ENCODE assay signal across 15 cellular contexts in genomic region chr1:99681583-99681982, GRCh38. TPM values are rescaled to one million over a fixed set of nuclear protein-coding genes. Genes with fewer than 3 reads are reported as not detected.
DNase-seq lines count a peak whose midpoint lies in the region; ATAC-seq and TF ChIP-seq lines count a peak whose summit lies in the region.
"Had no signal": no experiment of that assay in that cellular context is flagged by ENCODE, and none has a peak within 500 bp of the region (broad histone marks: within the 10 kb centered on the region; RNA-seq: fewer than 3 reads in every experiment).

No MANE protein-coding gene starts in this region.

- no peaks in the 10 kb centered on the region for H3K36me3 Mint-ChIP-seq in T-helper 2 cell treated with Interferon-gamma antibody and Interleukin-4, amounts not matched to agents 5 μg/mL and 100 μg/mL, for 36 hours (ENCODE audit: low read depth)
- no peaks in the 10 kb centered on the region for H3K36me3 Mint-ChIP-seq in activated CD8-positive, alpha-beta memory T cell treated with anti-CD3 and anti-CD28 coated beads, Interleukin-2, amount 10 ng/mL, durations not matched to agents 7 days and 5 days

- H3K27ac ChIP-seq in foreskin keratinocyte (no peak overlapping the region), subcutaneous abdominal adipose tissue (ENCODE audit: low read depth, low read length) (peak overlapping the region; percentile 93)
- H3K27ac ChIP-seq: adrenal gland had no signal

- H3K4me3 ChIP-seq in subcutaneous abdominal adipose tissue (ENCODE audit: low read depth in 1 of 5, low read length in 5 of 5): no peak overlapping the region
- H3K4me3 ChIP-seq: adrenal gland had no signal

- CTCF ChIA-PET in activated CD8-positive, alpha-beta memory T cell treated with anti-CD3 and anti-CD28 coated beads, Interleukin-2, amount 10 ng/mL, durations not matched to agents 7 days and 5 days (lab: Charles Lee): no interaction called here

- peak; percentile 5 for TF ChIP-seq CTCF in foreskin keratinocyte (conservative IDR thresholded peaks at IDR 0.05)

- peaks cover 3% of the 10 kb centered on the region for H3K27me3 Mint-ChIP-seq in T-helper 2 cell treated with Interferon-gamma antibody and Interleukin-4, amounts not matched to agents 5 μg/mL and 100 μg/mL, for 36 hours (ENCODE audit: low read depth)
- no peaks in the 10 kb centered on the region for H3K27me3 Mint-ChIP-seq in activated CD8-positive, alpha-beta memory T cell treated with anti-CD3 and anti-CD28 coated beads, Interleukin-2, amount 10 ng/mL, durations not matched to agents 7 days and 5 days

- no peak overlapping the region for H3K4me3 Mint-ChIP-seq in T-helper 2 cell treated with Interferon-gamma antibody and Interleukin-4, amounts not matched to agents 5 μg/mL and 100 μg/mL, for 36 hours
- no peak overlapping the region for H3K4me3 Mint-ChIP-seq in activated CD8-positive, alpha-beta memory T cell treated with anti-CD3 and anti-CD28 coated beads, Interleukin-2, amount 10 ng/mL, durations not matched to agents 7 days and 5 days
- H3K4me3 Mint-ChIP-seq: activated CD4-positive, alpha-beta T cell treated with anti-CD3 and anti-CD28 coated beads for 36 hours had no signal

- H3K4me1 ChIP-seq in foreskin keratinocyte (no peaks in the 10 kb centered on the region), subcutaneous abdominal adipose tissue (ENCODE audit: control insufficient read depth in 5 of 5, insufficient read depth in 5 of 5, low read length in 5 of 5) (peaks cover 4 to 72% (median 61%) of the 10 kb centered on the region in 5 donors)

- H3K27me3 ChIP-seq in foreskin keratinocyte (no peaks in the 10 kb centered on the region), subcutaneous abdominal adipose tissue (ENCODE audit: control insufficient read depth in 5 of 5, insufficient read depth in 4 of 5, low read length in 5 of 5) (no peaks in the 10 kb centered on the region)
- H3K27me3 ChIP-seq: adrenal gland had no signal

- H3K36me3 ChIP-seq in subcutaneous abdominal adipose tissue (ENCODE audit: control insufficient read depth in 5 of 5, insufficient read depth in 5 of 5, low read length in 5 of 5): peaks cover 30 to 59% (median 39%) of the 10 kb centered on the region in 5 donors

- no peaks in the 10 kb centered on the region for H3K9me3 Mint-ChIP-seq in T-helper 2 cell treated with Interferon-gamma antibody and Interleukin-4, amounts not matched to agents 5 μg/mL and 100 μg/mL, for 36 hours
- H3K9me3 Mint-ChIP-seq in activated CD8-positive, alpha-beta memory T cell treated with anti-CD3 and anti-CD28 coated beads, Interleukin-2, amount 10 ng/mL, durations not matched to agents 7 days and 5 days (ENCODE audit: low read depth): no peaks in the 10 kb centered on the region

- no peak overlapping the region for H3K9ac ChIP-seq in subcutaneous abdominal adipose tissue (ENCODE audit: low read length in 5 of 5)

- no peaks in the 10 kb centered on the region for H3K4me1 Mint-ChIP-seq in T-helper 2 cell treated with Interferon-gamma antibody and Interleukin-4, amounts not matched to agents 5 μg/mL and 100 μg/mL, for 36 hours (ENCODE audit: low read depth)
- H3K4me1 Mint-ChIP-seq in activated CD8-positive, alpha-beta memory T cell treated with anti-CD3 and anti-CD28 coated beads, Interleukin-2, amount 10 ng/mL, durations not matched to agents 7 days and 5 days: no peaks in the 10 kb centered on the region
- H3K4me1 Mint-ChIP-seq: activated CD4-positive, alpha-beta T cell treated with anti-CD3 and anti-CD28 coated beads for 36 hours had no signal

- intact Hi-C loops in Right ventricle myocardium inferior (cut with DNase I): no loop called here
- intact Hi-C loops in cardiac septum (cut with DNase I): loop anchor here (10.0 kb wide), 1 partner anchor 147 kb away; no protein-coding TSS in a partner anchor

- no peak for ATAC-seq in Right ventricle myocardium inferior
- ATAC-seq in foreskin keratinocyte: no peak
- ATAC-seq in activated CD8-positive, alpha-beta memory T cell treated with anti-CD3 and anti-CD28 coated beads, Interleukin-2, amount 10 ng/mL, durations not matched to agents 7 days and 5 days: no peak
- ATAC-seq: activated CD4-positive, alpha-beta T cell treated with anti-CD3 and anti-CD28 coated beads for 36 hours; PC-3 had no signal

- H3K27ac Mint-ChIP-seq in T-helper 2 cell treated with Interferon-gamma antibody and Interleukin-4, amounts not matched to agents 5 μg/mL and 100 μg/mL, for 36 hours: no peak overlapping the region
- no peak overlapping the region for H3K27ac Mint-ChIP-seq in activated CD8-positive, alpha-beta memory T cell treated with anti-CD3 and anti-CD28 coated beads, Interleukin-2, amount 10 ng/mL, durations not matched to agents 7 days and 5 days
- H3K27ac Mint-ChIP-seq: activated CD4-positive, alpha-beta T cell treated with anti-CD3 and anti-CD28 coated beads for 36 hours had no signal

- DNase-seq in Right ventricle myocardium inferior (ENCODE audit: missing footprints) (peak; percentile 59), cardiac septum (ENCODE audit: low spot score) (no peak), RPMI7951 (ENCODE audit: low read depth) (peak; percentile 29), foreskin keratinocyte (no peak), COLO668 (lab: John Stamatoyannopoulos, UW; ENCODE audit: unreplicated experiment) (no peak)
- no peak for DNase-seq in T-helper 2 cell treated with Interferon-gamma antibody and Interleukin-4, amounts not matched to agents 5 μg/mL and 100 μg/mL, for 36 hours (ENCODE audit: low spot score)
- no peak for DNase-seq in activated CD8-positive, alpha-beta memory T cell treated with anti-CD3 and anti-CD28 coated beads, Interleukin-2, amount 10 ng/mL, durations not matched to agents 7 days and 5 days
- DNase-seq: activated CD4-positive, alpha-beta T cell treated with anti-CD3 and anti-CD28 coated beads for 36 hours; activated T-cell treated with anti-CD3 and anti-CD28 coated beads, Interleukin-2, amount 50 U/mL, for 1 hour; adrenal gland; NCI-H1092; nucleus accumbens; PC-3 had no signal

- H3K9me3 ChIP-seq in subcutaneous abdominal adipose tissue (ENCODE audit: control insufficient read depth in 5 of 5, low read length in 5 of 5): no peaks in the 10 kb centered on the region
- H3K9me3 ChIP-seq: adrenal gland had no signal

RNA-seq across cellular contexts. Expression of gene PALMD, which starts 35.7 kb away (rescaled TPM):
- total RNA-seq in Right ventricle myocardium inferior (122 TPM), cardiac septum (67.0 TPM), foreskin keratinocyte (0.95 and 1.0 TPM in 2 replicates)
- 1.3 and 1.5 TPM in 2 replicates for total RNA-seq in RPMI7951 (2014; rRNA removed; shearing (Covaris generic))
- polyA plus RNA-seq in foreskin keratinocyte: 0.60 and 0.66 TPM in 2 replicates
- total RNA-seq in activated CD8-positive, alpha-beta memory T cell treated with anti-CD3 and anti-CD28 coated beads, Interleukin-2, amount 10 ng/mL, durations not matched to agents 7 days and 5 days: not detected
- total RNA-seq: activated CD4-positive, alpha-beta T cell treated with anti-CD3 and anti-CD28 coated beads for 36 hours; T-helper 1 cell treated with Interleukin-12 subunit alpha and Interleukin-12 subunit beta and Interleukin-4 antibody, amounts not matched to agents 30 ng/mL and 1 ng/mL, for 36 hours had no signal

Comparison
In these comparisons a context has a peak if more than half of its experiments do, and no peak if none do; other contexts are left out.
1. DNase-seq: peak in Right ventricle myocardium inferior (single experiment) and RPMI7951 (single experiment); none in cardiac septum (single experiment), foreskin keratinocyte (0 of 2), T-helper 2 cell treated with Interferon-gamma antibody and Interleukin-4, amounts not matched to agents 5 μg/mL and 100 μg/mL, for 36 hours (single experiment), activated CD8-positive, alpha-beta memory T cell treated with anti-CD3 and anti-CD28 coated beads, Interleukin-2, amount 10 ng/mL, durations not matched to agents 7 days and 5 days (single experiment) and COLO668 (single experiment).
2. RNA of gene PALMD, which starts 35.7 kb away (total RNA-seq): 122 TPM in Right ventricle myocardium inferior (single experiment) and 67.0 TPM in cardiac septum (single experiment); 1.3 to 1.5 TPM in RPMI7951, 0.95 to 1.0 TPM in foreskin keratinocyte and not detected in activated CD8-positive, alpha-beta memory T cell treated with anti-CD3 and anti-CD28 coated beads, Interleukin-2, amount 10 ng/mL, durations not matched to agents 7 days and 5 days; every median in the first group is over 10 times any median in the second.